Comparison of ENCODE assay signal across 8 cellular contexts in genomic region chr15:45378149-45378912, GRCh38. TPM values are rescaled to one million over a fixed set of nuclear protein-coding genes. Genes with fewer than 3 reads are reported as not detected.
DNase-seq lines count a peak whose midpoint lies in the region; ATAC-seq and TF ChIP-seq lines count a peak whose summit lies in the region.

GATM (minus strand) TSS chr15:45378544; CDS start chr15:45378453, 91 bp downstream.

- H3K9me3 ChIP-seq in subcutaneous abdominal adipose tissue (ENCODE audit: control insufficient read depth in 5 of 5, low read length in 5 of 5), result no peaks in the 10 kb centered on the region

- H3K4me3 ChIP-seq in fibroblast of mammary gland (ENCODE audit: control insufficient read depth, low read depth, low read length), result peak within 1 kb of the TSS; percentile 15
- peak within 1 kb of the TSS; percentile 73 to 84 (median 77) for H3K4me3 ChIP-seq in subcutaneous abdominal adipose tissue (ENCODE audit: low read depth in 1 of 5, low read length in 5 of 5)

- H3K36me3 Mint-ChIP-seq in activated T-cell treated with anti-CD3 and anti-CD28 coated beads, Interleukin-2, amount 50 U/mL, for 4 hours (ENCODE audit: insufficient read depth), result no peaks in the 10 kb centered on the region
- H3K36me3 Mint-ChIP-seq in naive B cell, result peaks cover 0 to 13% of the 10 kb centered on the region in 2 donors

- peaks cover 3 to 31% (median 27%) of the 10 kb centered on the region in 5 donors for H3K4me1 ChIP-seq in subcutaneous abdominal adipose tissue (ENCODE audit: control insufficient read depth in 5 of 5, insufficient read depth in 5 of 5, low read length in 5 of 5)

- H3K4me1 Mint-ChIP-seq in activated T-cell treated with anti-CD3 and anti-CD28 coated beads, Interleukin-2, amount 50 U/mL, for 4 hours (ENCODE audit: low read depth), result peaks cover 21% of the 10 kb centered on the region
- H3K4me1 Mint-ChIP-seq in naive B cell, result peaks cover 16 to 32% (median 19%) of the 10 kb centered on the region in 3 donors

- DNase-seq in Ammon's horn (ENCODE audit: low spot score) (peak; percentile 86), NCI-H69 (lab: John Stamatoyannopoulos, UW) (peak; percentile 84), fibroblast of mammary gland (ENCODE audit: low read depth) (peak; percentile 78), naive B cell (peak; percentile 70)
- peak; percentile 46 for DNase-seq in activated T-cell treated with anti-CD3 and anti-CD28 coated beads, Interleukin-2, amount 50 U/mL, for 4 hours

- peak within 1 kb of the TSS; percentile 62 for H3K27ac ChIP-seq in subcutaneous abdominal adipose tissue (ENCODE audit: low read depth, low read length)

- H3K9me3 Mint-ChIP-seq in activated T-cell treated with anti-CD3 and anti-CD28 coated beads, Interleukin-2, amount 50 U/mL, for 4 hours, result no peaks in the 10 kb centered on the region
- H3K9me3 Mint-ChIP-seq in naive B cell, result no peaks in the 10 kb centered on the region

- peak; percentile 87 for ATAC-seq in GM18867 (IDR thresholded peaks at IDR 0.05; ENCODE audit: unreplicated experiment)
- ATAC-seq in HG03060 (IDR thresholded peaks at IDR 0.05; ENCODE audit: low read depth, unreplicated experiment), result peak; percentile 70
- peak; percentile 85 to 89 for ATAC-seq in activated T-cell treated with anti-CD3 and anti-CD28 coated beads, Interleukin-2, amount 50 U/mL, for 4 hours
- ATAC-seq in naive B cell (ENCODE audit: low read depth in 2 of 2), result peak; percentile 78 to 85

- H3K4me3 Mint-ChIP-seq in activated T-cell treated with anti-CD3 and anti-CD28 coated beads, Interleukin-2, amount 50 U/mL, for 4 hours, result peak within 1 kb of the TSS; percentile 73
- peak within 1 kb of the TSS; percentile 75 to 95 (median 90) for H3K4me3 Mint-ChIP-seq in naive B cell

- TF ChIP-seq CTCF in fibroblast of mammary gland (conservative IDR thresholded peaks at IDR 0.05; ENCODE audit: control insufficient read depth, insufficient read depth, low read depth, low read length), result peak; percentile 49

- H3K27ac Mint-ChIP-seq in naive B cell, result peak within 1 kb of the TSS; percentile 19 to 95 (median 93)

- peaks cover 0 to 5% (median 0%) of the 10 kb centered on the region in 5 donors for H3K36me3 ChIP-seq in subcutaneous abdominal adipose tissue (ENCODE audit: control insufficient read depth in 5 of 5, insufficient read depth in 5 of 5, low read length in 5 of 5)

- H3K9ac ChIP-seq in subcutaneous abdominal adipose tissue (ENCODE audit: low read length in 5 of 5), result peak within 1 kb of the TSS; percentile 27 to 81 (median 68)

- H3K27me3 ChIP-seq in subcutaneous abdominal adipose tissue (ENCODE audit: control insufficient read depth in 5 of 5, insufficient read depth in 4 of 5, low read length in 5 of 5), result peaks cover 0 to 16% (median 4%) of the 10 kb centered on the region in 5 donors

- peaks cover 65% of the 10 kb centered on the region for H3K27me3 Mint-ChIP-seq in activated T-cell treated with anti-CD3 and anti-CD28 coated beads, Interleukin-2, amount 50 U/mL, for 4 hours (ENCODE audit: low read depth)
- peaks cover 0 to 47% (median 43%) of the 10 kb centered on the region in 3 donors for H3K27me3 Mint-ChIP-seq in naive B cell

RNA-seq across cellular contexts. Expression of gene GATM, which starts in this region (rescaled TPM):
- 1 to 10 TPM; 1.2 to 2.7 (median 1.7) TPM for total RNA-seq in activated T-cell treated with anti-CD3 and anti-CD28 coated beads, Interleukin-2, amount 50 U/mL, for 4 hours
- polyA plus RNA-seq in naive B cell (ENCODE audit: low read depth in 6 of 6), result 10 to 100 TPM in 3 of 6 donors, 1 to 10 TPM in 3; 1.9 to 26.7 (median 12.0) TPM

Comparison
In these comparisons a context has a peak if more than half of its experiments do, and no peak if none do; other contexts are left out.
1. Peak in every context shown above with its lines: DNase-seq, ATAC-seq, H3K4me3 ChIP-seq and H3K27ac ChIP-seq.